34 cellular contexts compared by ENCODE assay signal in the genomic region with DNA sequence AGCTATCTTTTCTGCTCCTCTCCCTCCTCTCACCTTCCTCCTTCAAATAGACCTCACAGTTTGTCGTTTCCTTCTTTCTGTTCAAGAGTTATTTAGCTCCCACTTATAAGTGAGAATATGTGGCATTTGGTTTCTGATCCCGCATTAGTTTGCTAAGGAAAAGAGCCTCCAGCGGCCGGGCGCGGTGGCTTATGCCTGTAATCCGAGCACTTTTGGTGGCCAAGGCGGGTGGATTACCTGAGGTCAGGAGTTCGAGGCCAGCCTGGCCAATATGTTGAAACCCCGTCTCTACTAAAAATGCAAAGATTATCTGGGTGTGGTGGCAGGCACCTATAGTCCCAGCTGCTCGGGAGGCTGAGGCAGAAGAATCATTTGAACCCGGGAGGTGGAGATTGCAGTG.
"Had no signal": no experiment of that assay in that cellular context is flagged by ENCODE, and none has a peak within 500 bp of the region (broad histone marks: within the 10 kb centered on the region; RNA-seq: fewer than 3 reads in every experiment).

No MANE protein-coding gene starts in this region.

- DNase-seq: Karpas-422, Kasumi-1, MG63, MM.1S, MV-4-11, NCI-H1048, NCI-H1092, NCI-H1092 treated with DMSO at 0.1 percent for 48 hours, NCI-H1105, NCI-H1105 treated with DMSO at 0.1 percent for 48 hours, NCI-H1417, NCI-H1417 treated with DMSO at 0.1 percent for 48 hours, NCI-H1436, NCI-H1436 treated with DMSO at 0.1 percent for 48 hours, NCI-H146, NCI-H1694, NCI-H1694 treated with DMSO at 0.1 percent for 48 hours, NCI-H187, NCI-H187 treated with DMSO at 0.1 percent for 48 hours, NCI-H1930, NCI-H2029, NCI-H2029 treated with DMSO at 0.1 percent for 48 hours, NCI-H2081, NCI-H2081 treated with DMSO at 0.1 percent for 48 hours, NCI-H2107, NCI-H2171, NCI-H2171 treated with DMSO at 0.1 percent for 48 hours, NCI-H2227 treated with DMSO at 0.1 percent for 48 hours, NCI-H226, NCI-H345, NCI-H446, NCI-H446 treated with DMSO at 0.1 percent for 48 hours, NCI-H510A had no signal

- H3K4me3 ChIP-seq: MG63 had no signal

- H3K27ac ChIP-seq: KMS-11 had no signal

- H3K9me3 ChIP-seq: MG63 had no signal

- H3K36me3 ChIP-seq: MG63 had no signal

- H3K27me3 ChIP-seq: MG63 had no signal
